Comparison of ENCODE assay signal across 8 cellular contexts in genomic region chr1:100896481-100896982, GRCh38. TPM values are rescaled to one million over a fixed set of nuclear protein-coding genes. Genes with fewer than 3 reads are reported as not detected.
DNase-seq lines count a peak whose midpoint lies in the region; ATAC-seq and TF ChIP-seq lines count a peak whose summit lies in the region.

No MANE protein-coding gene starts in this region.

- H3K9me3 ChIP-seq in muscle layer of duodenum (ENCODE audit: control insufficient read depth in 1 of 2, low read length in 2 of 2), result no peaks in the 10 kb centered on the region

- no peaks in the 10 kb centered on the region for H3K27me3 ChIP-seq in muscle layer of duodenum (ENCODE audit: low read depth, low read length)

- POLR2A ChIA-PET in activated CD8-positive, alpha-beta T cell treated with anti-CD3 and anti-CD28 coated beads for 36 hours (lab: Charles Lee), result interaction anchor here (0.7 to 2.1 kb wide), 11 partner anchors 9 to 461 kb away, joined by 3 to 8 read pairs (median 3); no protein-coding TSS in a partner anchor

- CTCF ChIA-PET in activated CD8-positive, alpha-beta T cell treated with anti-CD3 and anti-CD28 coated beads for 36 hours (lab: Charles Lee), result interaction anchor here (0.8 to 1.6 kb wide), 3 partner anchors 342 to 394 kb away, joined by 3 to 4 read pairs (median 4); no protein-coding TSS in a partner anchor

- H3K36me3 Mint-ChIP-seq in activated CD8-positive, alpha-beta T cell treated with anti-CD3 and anti-CD28 coated beads for 36 hours (ENCODE audit: low read depth), result peaks cover 51% of the 10 kb centered on the region
- peaks cover 55% of the 10 kb centered on the region for H3K36me3 Mint-ChIP-seq in effector memory CD8-positive, alpha-beta T cell (ENCODE audit: insufficient read depth)

- no peak for TF ChIP-seq CTCF in activated CD8-positive, alpha-beta T cell treated with anti-CD3 and anti-CD28 coated beads for 36 hours (IDR thresholded peaks at IDR 0.05)

- intact Hi-C loops in activated CD8-positive, alpha-beta T cell treated with anti-CD3 and anti-CD28 coated beads for 36 hours (cut with micrococcal nuclease), result no loop called here

- ATAC-seq in HG03039 (IDR thresholded peaks at IDR 0.05; ENCODE audit: unreplicated experiment), result peak; percentile 31
- peak; percentile 78 for ATAC-seq in activated CD8-positive, alpha-beta T cell treated with anti-CD3 and anti-CD28 coated beads for 36 hours
- ATAC-seq in effector memory CD8-positive, alpha-beta T cell (replicated peaks), result peak; percentile 72

- peaks cover 9 to 27% of the 10 kb centered on the region in 2 donors for H3K4me1 ChIP-seq in muscle layer of duodenum (ENCODE audit: control insufficient read depth in 1 of 2, insufficient read depth in 2 of 2, low read length in 2 of 2)

- H3K27ac Mint-ChIP-seq in activated CD8-positive, alpha-beta T cell treated with anti-CD3 and anti-CD28 coated beads for 36 hours, result peak overlapping the region; percentile 99
- peak overlapping the region; percentile 100 for H3K27ac Mint-ChIP-seq in effector memory CD8-positive, alpha-beta T cell

- H3K27me3 Mint-ChIP-seq in activated CD8-positive, alpha-beta T cell treated with anti-CD3 and anti-CD28 coated beads for 36 hours, result no peaks in the 10 kb centered on the region
- no peaks in the 10 kb centered on the region for H3K27me3 Mint-ChIP-seq in effector memory CD8-positive, alpha-beta T cell

- DNase-seq in AG08395 (ENCODE audit: low spot score) (peak; percentile 48), NCI-H446 (lab: John Stamatoyannopoulos, UW) (peak; percentile 7 to 35)
- peak; percentile 84 for DNase-seq in activated CD8-positive, alpha-beta T cell treated with anti-CD3 and anti-CD28 coated beads for 36 hours
- DNase-seq in effector memory CD8-positive, alpha-beta T cell, result peak; percentile 61 to 73 (median 62)
- peak; percentile 50 for DNase-seq in stimulated activated naive CD4-positive, alpha-beta T cell treated with Interleukin-2 at 50 U/mL for 16 hours (lab: John Stamatoyannopoulos, UW)

- no peaks in the 10 kb centered on the region for H3K9me3 Mint-ChIP-seq in activated CD8-positive, alpha-beta T cell treated with anti-CD3 and anti-CD28 coated beads for 36 hours
- no peaks in the 10 kb centered on the region for H3K9me3 Mint-ChIP-seq in effector memory CD8-positive, alpha-beta T cell

- H3K36me3 ChIP-seq in muscle layer of duodenum (ENCODE audit: control insufficient read depth in 1 of 2, insufficient read depth in 2 of 2, low read length in 2 of 2), result peaks cover 4 to 30% of the 10 kb centered on the region in 2 donors

- H3K4me3 ChIP-seq in muscle layer of duodenum (ENCODE audit: low read depth in 1 of 2, low read length in 2 of 2), result peak overlapping the region; percentile 90 to 92

- peaks cover 55% of the 10 kb centered on the region for H3K4me1 Mint-ChIP-seq in activated CD8-positive, alpha-beta T cell treated with anti-CD3 and anti-CD28 coated beads for 36 hours (ENCODE audit: low read depth)
- H3K4me1 Mint-ChIP-seq in effector memory CD8-positive, alpha-beta T cell (ENCODE audit: low read depth in 2 of 2), result peaks cover 24 to 46% of the 10 kb centered on the region in 2 donors

- peak; percentile 48 for TF ChIP-seq POLR2A in GM18526 (IDR thresholded peaks at IDR 0.05; ENCODE audit: extremely low read depth, insufficient read length)

- H3K27ac ChIP-seq in muscle layer of duodenum (ENCODE audit: low read length), result peak overlapping the region; percentile 97

- peak overlapping the region; percentile 98 for H3K4me3 Mint-ChIP-seq in activated CD8-positive, alpha-beta T cell treated with anti-CD3 and anti-CD28 coated beads for 36 hours
- peak overlapping the region; percentile 99 for H3K4me3 Mint-ChIP-seq in effector memory CD8-positive, alpha-beta T cell

RNA-seq across cellular contexts. Expression of gene SLC30A7, which starts 0.6 kb away (rescaled TPM):
- total RNA-seq in activated CD8-positive, alpha-beta T cell treated with anti-CD3 and anti-CD28 coated beads for 36 hours, result 10 to 100 TPM; 32.0 to 36.1 TPM

RNA-seq across cellular contexts. Expression of gene EXTL2, which starts 1.9 kb away (rescaled TPM):
- total RNA-seq in activated CD8-positive, alpha-beta T cell treated with anti-CD3 and anti-CD28 coated beads for 36 hours, result 1 to 10 TPM; 4.1 to 5.7 TPM

Comparison
In these comparisons a context has a peak if more than half of its experiments do, and no peak if none do; other contexts are left out.
1. Peak in every context shown above with its lines: DNase-seq, ATAC-seq, H3K4me3 ChIP-seq and H3K27ac ChIP-seq.
2. DNase-seq: peak in every context shown above with its lines; median percentile 84 in activated CD8-positive, alpha-beta T cell treated with anti-CD3 and anti-CD28 coated beads for 36 hours; 62 in effector memory CD8-positive, alpha-beta T cell; 50 in stimulated activated naive CD4-positive, alpha-beta T cell treated with Interleukin-2 at 50 U/mL for 16 hours; 48 in AG08395; 21 in NCI-H446.